ENCODE assay signal across 8 cellular contexts in genomic region chr17:80220709-80221215, GRCh38. TPM values are rescaled to one million over a fixed set of nuclear protein-coding genes. Genes with fewer than 3 reads are reported as not detected.
DNase-seq lines count a peak whose midpoint lies in the region; ATAC-seq and TF ChIP-seq lines count a peak whose summit lies in the region.

No MANE protein-coding gene starts in this region.

- H3K4me1 ChIP-seq in mesendoderm (ENCODE audit: control insufficient read depth, low read depth, low read length): peaks cover 3% of the 10 kb centered on the region

- H3K56ac ChIP-seq in mesendoderm (ENCODE audit: low read length): peak overlapping the region; percentile 83

- no peak for TF ChIP-seq CTCF in type B pancreatic cell (conservative IDR thresholded peaks at IDR 0.05)

- no peak overlapping the region for H3K23ac ChIP-seq in mesendoderm (ENCODE audit: low read length)

- H3K36me3 Mint-ChIP-seq in T-helper 1 cell treated with Interleukin-12 subunit alpha and Interleukin-12 subunit beta and Interleukin-4 antibody, amounts not matched to agents 30 μg/mL and 1 μg/mL, for 36 hours (ENCODE audit: low read depth): peaks cover 10% of the 10 kb centered on the region
- peaks cover 32% of the 10 kb centered on the region for H3K36me3 Mint-ChIP-seq in effector memory CD8-positive, alpha-beta T cell (ENCODE audit: insufficient read depth)
- peaks cover 18% of the 10 kb centered on the region for H3K36me3 Mint-ChIP-seq in type B pancreatic cell

- H2BK5ac ChIP-seq in mesendoderm (ENCODE audit: low read length): no peak overlapping the region

- H3K9me3 Mint-ChIP-seq in T-helper 1 cell treated with Interleukin-12 subunit alpha and Interleukin-12 subunit beta and Interleukin-4 antibody, amounts not matched to agents 30 μg/mL and 1 μg/mL, for 36 hours: no peaks in the 10 kb centered on the region
- no peaks in the 10 kb centered on the region for H3K9me3 Mint-ChIP-seq in effector memory CD8-positive, alpha-beta T cell
- H3K9me3 Mint-ChIP-seq in type B pancreatic cell: no peaks in the 10 kb centered on the region

- no peak overlapping the region for H3K27ac Mint-ChIP-seq in T-helper 1 cell treated with Interleukin-12 subunit alpha and Interleukin-12 subunit beta and Interleukin-4 antibody, amounts not matched to agents 30 μg/mL and 1 μg/mL, for 36 hours
- peak overlapping the region in 1 of 2 donors; percentile 29 for H3K27ac Mint-ChIP-seq in effector memory CD8-positive, alpha-beta T cell
- H3K27ac Mint-ChIP-seq in type B pancreatic cell: no peak overlapping the region

- H3K27ac ChIP-seq in mesendoderm (ENCODE audit: low read depth, low read length): no peak overlapping the region

- peak overlapping the region; percentile 66 for H3K4ac ChIP-seq in mesendoderm (ENCODE audit: low read depth, low read length)

- peak overlapping the region; percentile 46 for H3K4me2 ChIP-seq in mesendoderm (ENCODE audit: low read length)

- peak; percentile 45 for DNase-seq in NCI-H82 (lab: John Stamatoyannopoulos, UW)
- DNase-seq in NCI-H82 treated with DMSO at 0.1 percent for 48 hours (lab: John Stamatoyannopoulos, UW; ENCODE audit: unreplicated experiment): no peak
- DNase-seq in effector memory CD8-positive, alpha-beta T cell: no peak
- peak; percentile 10 for DNase-seq in mesendoderm
- no peak for DNase-seq in type B pancreatic cell (ENCODE audit: extremely low spot score, unreplicated experiment)

- peak overlapping the region; percentile 57 for H3K4me3 ChIP-seq in mesendoderm (ENCODE audit: low read length)

- no peak overlapping the region for H4K5ac ChIP-seq in mesendoderm (ENCODE audit: low read length)

- no peak overlapping the region for H4K8ac ChIP-seq in mesendoderm (ENCODE audit: low read depth, low read length)

- H3K18ac ChIP-seq in mesendoderm (ENCODE audit: low read length): peak overlapping the region; percentile 76

- H3K36me3 ChIP-seq in mesendoderm (ENCODE audit: control insufficient read depth, insufficient read depth, low read length): no peaks in the 10 kb centered on the region

- H3K4me1 Mint-ChIP-seq in T-helper 1 cell treated with Interleukin-12 subunit alpha and Interleukin-12 subunit beta and Interleukin-4 antibody, amounts not matched to agents 30 μg/mL and 1 μg/mL, for 36 hours (ENCODE audit: low read depth): peaks cover 6% of the 10 kb centered on the region
- peaks cover 23 to 29% of the 10 kb centered on the region in 2 donors for H3K4me1 Mint-ChIP-seq in effector memory CD8-positive, alpha-beta T cell (ENCODE audit: low read depth in 2 of 2)
- peaks cover 21% of the 10 kb centered on the region for H3K4me1 Mint-ChIP-seq in type B pancreatic cell (ENCODE audit: unreplicated experiment)

- peak overlapping the region; percentile 78 for H3K4me3 Mint-ChIP-seq in T-helper 1 cell treated with Interleukin-12 subunit alpha and Interleukin-12 subunit beta and Interleukin-4 antibody, amounts not matched to agents 30 μg/mL and 1 μg/mL, for 36 hours
- peak overlapping the region; percentile 71 to 73 for H3K4me3 Mint-ChIP-seq in effector memory CD8-positive, alpha-beta T cell
- H3K4me3 Mint-ChIP-seq in type B pancreatic cell: peak overlapping the region; percentile 88

- WGBS in mesendoderm (ENCODE audit: extremely low coverage, insufficient coverage, low lambda C conversion rate): no CpG with 5 or more reads among the region's 43 CpGs

- H3K9ac ChIP-seq in mesendoderm (ENCODE audit: low read length): peak overlapping the region; percentile 74

- no peak overlapping the region for H2AK5ac ChIP-seq in mesendoderm (ENCODE audit: low read length)

- peaks cover 3% of the 10 kb centered on the region for H3K79me1 ChIP-seq in mesendoderm (ENCODE audit: low read length)

- H3K27me3 ChIP-seq in mesendoderm (ENCODE audit: insufficient read depth, low read length, poor library complexity): no peaks in the 10 kb centered on the region

- H3K79me2 ChIP-seq in mesendoderm (ENCODE audit: control insufficient read depth, insufficient read depth, low read length): peaks cover 2% of the 10 kb centered on the region

- H2BK15ac ChIP-seq in mesendoderm (replicated peaks; ENCODE audit: low read depth): no peak overlapping the region

- no peaks in the 10 kb centered on the region for H3K27me3 Mint-ChIP-seq in T-helper 1 cell treated with Interleukin-12 subunit alpha and Interleukin-12 subunit beta and Interleukin-4 antibody, amounts not matched to agents 30 μg/mL and 1 μg/mL, for 36 hours (ENCODE audit: low read depth)
- H3K27me3 Mint-ChIP-seq in effector memory CD8-positive, alpha-beta T cell: no peaks in the 10 kb centered on the region
- H3K27me3 Mint-ChIP-seq in type B pancreatic cell: no peaks in the 10 kb centered on the region

- no peak for ATAC-seq in effector memory CD8-positive, alpha-beta T cell (replicated peaks)
- no peak for ATAC-seq in GM19463 (IDR thresholded peaks at IDR 0.05; ENCODE audit: unreplicated experiment)
- no peak for ATAC-seq in GM18867 (IDR thresholded peaks at IDR 0.05; ENCODE audit: unreplicated experiment)

- no peak overlapping the region for H2BK120ac ChIP-seq in mesendoderm (ENCODE audit: low read depth, low read length)

RNA-seq across cellular contexts. Expression of gene SLC26A11, which starts 0.5 kb away (rescaled TPM):
- polyA plus RNA-seq in mesendoderm (2013, experiment 1 of 2): 7.9 TPM
- 7.1 TPM for polyA plus RNA-seq in mesendoderm (2013, experiment 2 of 2)
- total RNA-seq in type B pancreatic cell (ENCODE audit: low replicate concordance): 23.6 and 26.4 TPM in 2 replicates

RNA-seq across cellular contexts. Expression of gene SGSH, which starts 0.6 kb away (rescaled TPM):
- 7.2 TPM for polyA plus RNA-seq in mesendoderm (2013, experiment 1 of 2)
- polyA plus RNA-seq in mesendoderm (2013, experiment 2 of 2): 7.0 TPM
- 40.5 and 45.4 TPM in 2 replicates for total RNA-seq in type B pancreatic cell (ENCODE audit: low replicate concordance)

RNA-seq across cellular contexts. Expression of gene RNF213, which starts 39.9 kb away (rescaled TPM):
- polyA plus RNA-seq in mesendoderm (2013, experiment 1 of 2): 6.6 TPM
- polyA plus RNA-seq in mesendoderm (2013, experiment 2 of 2): 6.6 TPM
- total RNA-seq in type B pancreatic cell (ENCODE audit: low replicate concordance): 47.3 and 57.0 TPM in 2 replicates

RNA-seq across cellular contexts. Expression of gene CARD14, which starts 50.9 kb away (rescaled TPM):
- 0.13 TPM for polyA plus RNA-seq in mesendoderm (2013, experiment 1 of 2)
- 0.03 TPM for polyA plus RNA-seq in mesendoderm (2013, experiment 2 of 2)
- total RNA-seq in type B pancreatic cell (ENCODE audit: low replicate concordance): 1.9 and 6.7 TPM in 2 replicates

Comparison
In these comparisons a context has a peak if more than half of its experiments do, and no peak if none do; other contexts are left out.
1. DNase-seq: peak in NCI-H82 (single experiment) and mesendoderm (single experiment); none in NCI-H82 treated with DMSO at 0.1 percent for 48 hours (single experiment), effector memory CD8-positive, alpha-beta T cell (0 of 3) and type B pancreatic cell (single experiment).
2. Peak in every context shown above with its lines, with median percentiles within 50 percentile points of each other: H3K4me3 Mint-ChIP-seq.